Comparison of ENCODE assay signal across 1 cellular context in genomic region chr14:61025239-61026223, GRCh38.
TF ChIP-seq lines count a peak whose summit lies in the region.

No MANE protein-coding gene starts in this region.

TF ChIP-seq in GM12878, 131 proteins besides CTCF, POLR2A, EP300 and RAD21 (continued from another document):
- TF ChIP-seq CBFB (IDR thresholded peaks at IDR 0.05; ENCODE audit: low read depth) (no peak), ZNF622 (IDR thresholded peaks at IDR 0.05) (no peak), SMC3 (IDR thresholded peaks at IDR 0.05; ENCODE audit: borderline replicate concordance, low read length) (peak; percentile 98), BACH1 (IDR thresholded peaks at IDR 0.05; ENCODE audit: borderline replicate concordance) (no peak), NFIC (IDR thresholded peaks at IDR 0.05; ENCODE audit: low read depth, low read length) (no peak), RUNX3 (IDR thresholded peaks at IDR 0.05; ENCODE audit: low read length) (peak; percentile 55)
TF ChIP-seq in GM12878: peak in this region for 4.
